8 cellular contexts compared by ENCODE assay signal in genomic region chr4:25098964-25099843, GRCh38.
DNase-seq lines count a peak whose midpoint lies in the region; ATAC-seq and TF ChIP-seq lines count a peak whose summit lies in the region.

No MANE protein-coding gene starts in this region.

- no peak overlapping the region for H3K4me3 Mint-ChIP-seq in stimulated activated naive B cell treated with anti-CD40 and anti-IgM and Interleukin-4, amounts not matched to agents 10 μg/mL and 1 μg/mL and 100 μg/mL, for 72 hours

- peaks cover 6 to 21% of the 10 kb centered on the region in 2 donors for H3K27me3 Mint-ChIP-seq in stimulated activated naive B cell treated with anti-CD40 and anti-IgM and Interleukin-4, amounts not matched to agents 10 μg/mL and 1 μg/mL and 100 μg/mL, for 72 hours

- peaks cover 0 to 2% of the 10 kb centered on the region in 2 donors for H3K36me3 Mint-ChIP-seq in stimulated activated naive B cell treated with anti-CD40 and anti-IgM and Interleukin-4, amounts not matched to agents 10 μg/mL and 1 μg/mL and 100 μg/mL, for 72 hours

- no peaks in the 10 kb centered on the region for H3K4me1 Mint-ChIP-seq in stimulated activated naive B cell treated with anti-CD40 and anti-IgM and Interleukin-4, amounts not matched to agents 10 μg/mL and 1 μg/mL and 100 μg/mL, for 72 hours

- TF ChIP-seq CTCF in foreskin fibroblast (IDR thresholded peaks at IDR 0.05; ENCODE audit: low read depth, low read length) (no peak), GM13977 (IDR thresholded peaks at IDR 0.05; ENCODE audit: extremely low read depth, insufficient read depth, missing control alignments) (no peak)

- in situ Hi-C loops in GM13977 (cut with MboI; ENCODE audit: low pct_unique_long_range_greater_than_20kb, low sequenced_read_pairs, unreplicated experiment) = no loop called here

- H3K27ac Mint-ChIP-seq in stimulated activated naive B cell treated with anti-CD40 and anti-IgM and Interleukin-4, amounts not matched to agents 10 μg/mL and 1 μg/mL and 100 μg/mL, for 72 hours = no peak overlapping the region

- H3K4me3 ChIP-seq in foreskin fibroblast (ENCODE audit: low read depth in 1 of 2, low read length in 2 of 2) (no peak overlapping the region), skeletal muscle cell (ENCODE audit: low read depth, low read length) (no peak overlapping the region)

- DNase-seq in HCEC 1CT = peak; percentile 14
- DNase-seq in RKO (ENCODE audit: low spot score) = peak; percentile 56
- DNase-seq in foreskin fibroblast = peak; percentile 64 to 74
- DNase-seq in skeletal muscle cell (ENCODE audit: low read depth) = peak; percentile 48
- DNase-seq in NCI-H1417 treated with DMSO at 0.1 percent for 48 hours (lab: John Stamatoyannopoulos, UW) = no peak
- DNase-seq in GM13977 (ENCODE audit: low spot score) = no peak
- DNase-seq in stimulated activated naive B cell treated with anti-CD40 and anti-IgM and Interleukin-4, amounts not matched to agents 10 μg/mL and 1 μg/mL and 100 μg/mL, for 72 hours = no peak

- peaks cover 8 to 9% of the 10 kb centered on the region in 2 donors for H3K9me3 Mint-ChIP-seq in stimulated activated naive B cell treated with anti-CD40 and anti-IgM and Interleukin-4, amounts not matched to agents 10 μg/mL and 1 μg/mL and 100 μg/mL, for 72 hours

- ATAC-seq in GM19467 (IDR thresholded peaks at IDR 0.05; ENCODE audit: unreplicated experiment) = no peak
- ATAC-seq in stimulated activated naive B cell treated with anti-CD40 and anti-IgM and Interleukin-4, amounts not matched to agents 10 μg/mL and 1 μg/mL and 100 μg/mL, for 72 hours (replicated peaks) = no peak

Comparison
In these comparisons a context has a peak if more than half of its experiments do, and no peak if none do; other contexts are left out.
1. DNase-seq: peak in HCEC 1CT (single experiment), RKO (single experiment), foreskin fibroblast (2 of 2) and skeletal muscle cell (single experiment); none in NCI-H1417 treated with DMSO at 0.1 percent for 48 hours (single experiment), GM13977 (single experiment) and stimulated activated naive B cell treated with anti-CD40 and anti-IgM and Interleukin-4, amounts not matched to agents 10 μg/mL and 1 μg/mL and 100 μg/mL, for 72 hours (single experiment).